Comparison of ENCODE assay signal across 24 cellular contexts in the genomic region with DNA sequence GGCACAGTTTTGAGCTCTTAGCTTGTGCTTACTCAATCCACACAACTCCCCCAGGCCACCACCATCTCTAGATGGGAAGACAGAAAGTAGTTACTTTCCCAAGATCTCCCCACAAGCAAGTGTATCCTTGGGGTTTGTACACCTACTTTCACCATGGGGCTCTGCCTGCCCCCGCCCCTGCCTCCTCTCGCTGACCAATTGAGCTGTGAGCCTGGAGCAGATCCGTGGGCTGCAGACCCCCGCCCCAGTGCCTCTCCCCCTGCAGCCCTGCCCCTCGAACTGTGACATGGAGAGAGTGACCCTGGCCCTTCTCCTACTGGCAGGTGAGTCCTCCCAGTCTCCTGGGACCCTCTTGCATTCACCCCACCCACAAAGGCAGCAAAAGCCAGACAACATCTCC. TPM values are rescaled to one million over a fixed set of nuclear protein-coding genes. Genes with fewer than 3 reads are reported as not detected.
"Had no signal": no experiment of that assay in that cellular context is flagged by ENCODE, and none has a peak within 500 bp of the region (broad histone marks: within the 10 kb centered on the region; RNA-seq: fewer than 3 reads in every experiment).

No MANE protein-coding gene starts in this region.

- H3K27ac ChIP-seq: body of pancreas, cardiac muscle cell, esophagus muscularis mucosa, pancreas, SJCRH30, tibial artery had no signal

- ATAC-seq: activated T-cell treated with anti-CD3 and anti-CD28 coated beads, Interleukin-2, amount 50 U/mL, for 72 hours; body of pancreas; left colon; naive thymus-derived CD4-positive, alpha-beta T cell; pancreas; stimulated activated naive CD8-positive, alpha-beta T cell treated with anti-CD3 and anti-CD28 coated beads, Interleukin-15, Interleukin-2, amounts not matched to agents 100 U/mL and 50 U/mL, for 24 hours had no signal

- H3K4me3 ChIP-seq: body of pancreas, cardiac muscle cell, esophagus muscularis mucosa, pancreas, SJCRH30, tibial artery had no signal

- H3K27me3 Mint-ChIP-seq: activated CD4-positive, alpha-beta memory T cell treated with anti-CD3 and anti-CD28 coated beads for 36 hours; naive thymus-derived CD4-positive, alpha-beta T cell had no signal

- H3K9me3 Mint-ChIP-seq: activated CD4-positive, alpha-beta memory T cell treated with anti-CD3 and anti-CD28 coated beads for 36 hours; activated naive CD4-positive, alpha-beta T cell treated with anti-CD3 and anti-CD28 coated beads, Interleukin-2, amount 10 ng/mL, durations not matched to agents 7 days and 5 days; activated T-cell treated with anti-CD3 and anti-CD28 coated beads, Interleukin-2, amount 50 U/mL, for 72 hours; naive thymus-derived CD4-positive, alpha-beta T cell had no signal

- H3K27ac Mint-ChIP-seq: activated CD4-positive, alpha-beta memory T cell treated with anti-CD3 and anti-CD28 coated beads for 36 hours; activated naive CD4-positive, alpha-beta T cell treated with anti-CD3 and anti-CD28 coated beads, Interleukin-2, amount 10 ng/mL, durations not matched to agents 7 days and 5 days; activated T-cell treated with anti-CD3 and anti-CD28 coated beads, Interleukin-2, amount 50 U/mL, for 72 hours had no signal

- H3K27me3 ChIP-seq: body of pancreas, cardiac muscle cell, esophagus muscularis mucosa, pancreas, SJCRH30, tibial artery had no signal

- H3K4me3 Mint-ChIP-seq: activated CD4-positive, alpha-beta memory T cell treated with anti-CD3 and anti-CD28 coated beads for 36 hours; activated naive CD4-positive, alpha-beta T cell treated with anti-CD3 and anti-CD28 coated beads, Interleukin-2, amount 10 ng/mL, durations not matched to agents 7 days and 5 days; activated T-cell treated with anti-CD3 and anti-CD28 coated beads, Interleukin-2, amount 50 U/mL, for 72 hours; naive thymus-derived CD4-positive, alpha-beta T cell had no signal

- DNase-seq: activated CD4-positive, alpha-beta memory T cell treated with anti-CD3 and anti-CD28 coated beads for 36 hours; activated CD4-positive, alpha-beta T cell treated with anti-CD3 and anti-CD28 coated beads for 1 hour; activated effector memory CD4-positive, alpha-beta T cell treated with anti-CD3 and anti-CD28 coated beads, Interleukin-2, amount 50 U/mL, for 16 hours; activated naive CD4-positive, alpha-beta T cell treated with anti-CD3 and anti-CD28 coated beads, Interleukin-2, amount 10 ng/mL, durations not matched to agents 7 days and 5 days; activated T-cell treated with anti-CD3 and anti-CD28 coated beads, Interleukin-2, amount 50 U/mL, for 72 hours; body of pancreas; dermis blood vessel endothelial cell; effector memory CD4-positive, alpha-beta T cell; left colon; mesenchymal stem cell; naive thymus-derived CD4-positive, alpha-beta T cell; SJCRH30; stimulated activated CD4-positive, alpha-beta T cell treated with anti-CD3 and anti-CD28 coated beads, Interleukin-4, amount 100 ng/mL, for 24 hours; stimulated activated naive CD8-positive, alpha-beta T cell treated with anti-CD3 and anti-CD28 coated beads, Interleukin-15, Interleukin-2, amounts not matched to agents 100 U/mL and 50 U/mL, for 24 hours; T-helper 1 cell; T-helper 9 cell; tibial artery had no signal

- H3K4me1 ChIP-seq: body of pancreas, pancreas, SJCRH30, tibial artery had no signal

- H3K36me3 Mint-ChIP-seq: activated CD4-positive, alpha-beta memory T cell treated with anti-CD3 and anti-CD28 coated beads for 36 hours; activated naive CD4-positive, alpha-beta T cell treated with anti-CD3 and anti-CD28 coated beads, Interleukin-2, amount 10 ng/mL, durations not matched to agents 7 days and 5 days; naive thymus-derived CD4-positive, alpha-beta T cell had no signal

- H3K36me3 ChIP-seq: cardiac muscle cell, esophagus muscularis mucosa, pancreas, SJCRH30, tibial artery had no signal

RNA-seq across cellular contexts. Expression of a gene that starts 2.0 kb away (rescaled TPM):
- total RNA-seq: activated CD4-positive, alpha-beta memory T cell treated with anti-CD3 and anti-CD28 coated beads for 36 hours; activated T-cell treated with anti-CD3 and anti-CD28 coated beads, Interleukin-2, amount 50 U/mL, for 72 hours; body of pancreas; cardiac muscle cell; dermis blood vessel endothelial cell; esophagus muscularis mucosa; frontal cortex; left colon; lower leg skin; naive thymus-derived CD4-positive, alpha-beta T cell; renal cortical epithelial cell; SJCRH30; subcutaneous adipose tissue had no signal
- polyA plus RNA-seq: cardiac muscle cell; naive thymus-derived CD4-positive, alpha-beta T cell had no signal
